In the genomic region with DNA sequence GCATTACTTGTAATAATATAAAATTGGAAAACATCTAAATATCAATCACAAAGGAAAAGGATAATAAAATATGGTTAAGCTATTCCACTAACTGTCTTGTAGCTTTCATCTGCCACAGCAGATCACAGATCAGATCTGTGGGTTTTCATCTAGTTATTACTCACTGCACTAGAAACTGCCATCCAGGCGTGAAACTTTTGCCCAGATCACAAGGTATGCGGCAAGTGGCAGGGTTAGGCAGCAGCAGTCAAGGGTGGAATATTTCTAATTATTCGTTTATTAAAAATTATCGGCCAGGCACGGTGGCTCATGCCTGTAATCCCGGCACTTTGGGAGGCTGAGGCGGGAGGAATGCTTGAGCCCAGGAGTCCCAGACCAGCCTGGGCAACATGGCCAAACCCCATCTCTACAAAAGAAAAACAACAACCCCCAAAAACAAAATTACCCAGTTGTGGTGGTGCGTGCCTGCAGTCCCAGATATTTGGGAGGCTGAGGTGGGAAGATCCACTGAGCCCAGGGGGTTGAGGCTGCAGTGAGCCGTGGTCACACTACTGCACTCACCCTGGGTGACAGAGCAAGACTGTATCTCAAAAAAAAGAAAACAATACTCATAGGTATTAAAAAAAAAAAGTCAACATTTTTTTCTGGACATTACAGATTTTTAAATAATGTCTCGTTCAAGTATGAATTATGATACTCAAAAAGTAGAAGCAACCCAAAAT, we compare ENCODE assay signal across 14 cellular contexts. TPM values are rescaled to one million over a fixed set of nuclear protein-coding genes. Genes with fewer than 3 reads are reported as not detected.
DNase-seq lines count a peak whose midpoint lies in the region; ATAC-seq and TF ChIP-seq lines count a peak whose summit lies in the region.
"Had no signal": no experiment of that assay in that cellular context is flagged by ENCODE, and none has a peak within 500 bp of the region (broad histone marks: within the 10 kb centered on the region; RNA-seq: fewer than 3 reads in every experiment).

No MANE protein-coding gene starts in this region.

- H3K9me3 Mint-ChIP-seq in activated T-helper 2 cell treated with anti-CD3 and anti-CD28 coated beads, Interferon-gamma antibody, Interleukin-2, Interleukin-4, amounts not matched to agents 10 μg/mL and 5 μg/mL and 100 μg/mL, durations not matched to agents 14 hours and 24 hours and 36 hours: no peaks in the 10 kb centered on the region
- H3K9me3 Mint-ChIP-seq in CD14-positive monocyte (peaks cover 0 to 22% (median 9%) of the 10 kb centered on the region in 7 donors), osteocyte (ENCODE audit: unreplicated experiment) (no peaks in the 10 kb centered on the region)
- peaks cover 4% of the 10 kb centered on the region for H3K9me3 Mint-ChIP-seq in activated T-cell treated with anti-CD3 and anti-CD28 coated beads, Interleukin-2, amount 50 U/mL, for 4 hours
- H3K9me3 Mint-ChIP-seq: CD8-positive, alpha-beta memory T cell had no signal

- no peak overlapping the region for H3K27ac ChIP-seq in GM23248
- H3K27ac ChIP-seq: breast epithelium had no signal

- no peak overlapping the region for H3K4me3 Mint-ChIP-seq in activated T-helper 2 cell treated with anti-CD3 and anti-CD28 coated beads, Interferon-gamma antibody, Interleukin-2, Interleukin-4, amounts not matched to agents 10 μg/mL and 5 μg/mL and 100 μg/mL, durations not matched to agents 14 hours and 24 hours and 36 hours (ENCODE audit: low read depth)
- H3K4me3 Mint-ChIP-seq in CD14-positive monocyte (no peak overlapping the region), osteocyte (ENCODE audit: unreplicated experiment) (no peak overlapping the region)
- no peak overlapping the region for H3K4me3 Mint-ChIP-seq in activated T-cell treated with anti-CD3 and anti-CD28 coated beads, Interleukin-2, amount 50 U/mL, for 4 hours
- H3K4me3 Mint-ChIP-seq: CD8-positive, alpha-beta memory T cell; H9 had no signal

- H3K36me3 Mint-ChIP-seq in activated T-helper 2 cell treated with anti-CD3 and anti-CD28 coated beads, Interferon-gamma antibody, Interleukin-2, Interleukin-4, amounts not matched to agents 10 μg/mL and 5 μg/mL and 100 μg/mL, durations not matched to agents 14 hours and 24 hours and 36 hours (ENCODE audit: low read depth): peaks cover 52% of the 10 kb centered on the region
- H3K36me3 Mint-ChIP-seq in CD14-positive monocyte: peaks cover 2 to 8% of the 10 kb centered on the region in 2 donors
- peaks cover 16% of the 10 kb centered on the region for H3K36me3 Mint-ChIP-seq in activated T-cell treated with anti-CD3 and anti-CD28 coated beads, Interleukin-2, amount 50 U/mL, for 4 hours (ENCODE audit: insufficient read depth)
- peaks cover 15% of the 10 kb centered on the region for H3K36me3 Mint-ChIP-seq in osteocyte (ENCODE audit: unreplicated experiment)

- 95 to 97% methylated on average over 10 of the region's 10 CpGs for WGBS in GM23248 (ENCODE audit: low coverage in 1 of 2, low lambda C conversion rate in 2 of 2, missing lambda C conversion rate in 2 of 2), 2 experiments

- H3F3A ChIP-seq in GM23248 (ENCODE audit: insufficient read depth): no peaks in the 10 kb centered on the region

- no peaks in the 10 kb centered on the region for H4K20me1 ChIP-seq in GM23248 (ENCODE audit: insufficient read depth)

- H3K27me3 Mint-ChIP-seq in activated T-helper 2 cell treated with anti-CD3 and anti-CD28 coated beads, Interferon-gamma antibody, Interleukin-2, Interleukin-4, amounts not matched to agents 10 μg/mL and 5 μg/mL and 100 μg/mL, durations not matched to agents 14 hours and 24 hours and 36 hours (ENCODE audit: low read depth): no peaks in the 10 kb centered on the region
- peaks cover 0 to 4% (median 0%) of the 10 kb centered on the region in 3 donors for H3K27me3 Mint-ChIP-seq in CD14-positive monocyte (ENCODE audit: low read depth in 3 of 3)
- no peaks in the 10 kb centered on the region for H3K27me3 Mint-ChIP-seq in activated T-cell treated with anti-CD3 and anti-CD28 coated beads, Interleukin-2, amount 50 U/mL, for 4 hours (ENCODE audit: low read depth)
- no peaks in the 10 kb centered on the region for H3K27me3 Mint-ChIP-seq in osteocyte (ENCODE audit: unreplicated experiment)
- H3K27me3 Mint-ChIP-seq: CD8-positive, alpha-beta memory T cell had no signal

- H3K9ac ChIP-seq in GM23248: no peak overlapping the region

- no peaks in the 10 kb centered on the region for H3K9me3 ChIP-seq in GM23248 (ENCODE audit: low read depth)
- H3K9me3 ChIP-seq: breast epithelium had no signal

- in situ Hi-C loops in GM23248 (cut with MboI): no loop called here

- intact Hi-C loops in activated T-helper 2 cell treated with anti-CD3 and anti-CD28 coated beads, Interferon-gamma antibody, Interleukin-2, Interleukin-4, amounts not matched to agents 10 μg/mL and 5 μg/mL and 100 μg/mL, durations not matched to agents 14 hours and 24 hours and 36 hours (cut with micrococcal nuclease): loop anchor here (1.0 to 5.0 kb wide), 3 partner anchors 16 to 51 kb away; partner anchors contain the start of gene BEND3
- intact Hi-C loops in CD14-positive monocyte (cut with micrococcal nuclease): no loop called here

- peak; percentile 33 for DNase-seq in activated T-helper 2 cell treated with anti-CD3 and anti-CD28 coated beads, Interferon-gamma antibody, Interleukin-2, Interleukin-4, amounts not matched to agents 10 μg/mL and 5 μg/mL and 100 μg/mL, durations not matched to agents 14 hours and 24 hours and 36 hours (ENCODE audit: low spot score)
- DNase-seq in CD14-positive monocyte (ENCODE audit: low spot score): no peak
- no peak for DNase-seq in activated T-cell treated with anti-CD3 and anti-CD28 coated beads, Interleukin-2, amount 50 U/mL, for 4 hours
- DNase-seq in GM23248: no peak
- DNase-seq in osteocyte (ENCODE audit: extremely low spot score, unreplicated experiment): no peak
- DNase-seq: activated T-cell treated with anti-CD3 and anti-CD28 coated beads, Interleukin-2, amount 50 U/mL, for 1 hour; CD8-positive, alpha-beta memory T cell; erythroblast; H9; KBM-7 had no signal

- H3K4me1 Mint-ChIP-seq in activated T-helper 2 cell treated with anti-CD3 and anti-CD28 coated beads, Interferon-gamma antibody, Interleukin-2, Interleukin-4, amounts not matched to agents 10 μg/mL and 5 μg/mL and 100 μg/mL, durations not matched to agents 14 hours and 24 hours and 36 hours (ENCODE audit: low read depth): peaks cover 38% of the 10 kb centered on the region
- no peaks in the 10 kb centered on the region for H3K4me1 Mint-ChIP-seq in CD14-positive monocyte
- H3K4me1 Mint-ChIP-seq in activated T-cell treated with anti-CD3 and anti-CD28 coated beads, Interleukin-2, amount 50 U/mL, for 4 hours (ENCODE audit: low read depth): no peaks in the 10 kb centered on the region
- peaks cover under 1% of the 10 kb centered on the region for H3K4me1 Mint-ChIP-seq in osteocyte (ENCODE audit: unreplicated experiment)
- H3K4me1 Mint-ChIP-seq: CD8-positive, alpha-beta memory T cell had no signal

- H3K36me3 ChIP-seq in GM23248 (ENCODE audit: low read depth): no peaks in the 10 kb centered on the region
- H3K36me3 ChIP-seq: breast epithelium had no signal

- no peak overlapping the region for H3K4me3 ChIP-seq in GM23248
- H3K4me3 ChIP-seq: breast epithelium had no signal

- H3K27ac Mint-ChIP-seq in activated T-helper 2 cell treated with anti-CD3 and anti-CD28 coated beads, Interferon-gamma antibody, Interleukin-2, Interleukin-4, amounts not matched to agents 10 μg/mL and 5 μg/mL and 100 μg/mL, durations not matched to agents 14 hours and 24 hours and 36 hours: peak overlapping the region; percentile 33
- no peak overlapping the region for H3K27ac Mint-ChIP-seq in CD14-positive monocyte
- no peak overlapping the region for H3K27ac Mint-ChIP-seq in osteocyte (ENCODE audit: unreplicated experiment)
- H3K27ac Mint-ChIP-seq: CD8-positive, alpha-beta memory T cell had no signal

- TF ChIP-seq CTCF in CD14-positive monocyte (IDR thresholded peaks at IDR 0.05) (no peak), osteocyte (IDR thresholded peaks at IDR 0.05) (no peak)

- H3K4me1 ChIP-seq in GM23248 (ENCODE audit: insufficient read depth): no peaks in the 10 kb centered on the region
- H3K4me1 ChIP-seq: breast epithelium had no signal

- no peak overlapping the region for H2AFZ ChIP-seq in GM23248

- H3K27me3 ChIP-seq in GM23248 (replicated peaks; ENCODE audit: insufficient read depth): no peaks in the 10 kb centered on the region
- H3K27me3 ChIP-seq: breast epithelium had no signal

- no peaks in the 10 kb centered on the region for H3K9me2 ChIP-seq in GM23248 (ENCODE audit: insufficient read depth)

- ATAC-seq in GM18867 (IDR thresholded peaks at IDR 0.05; ENCODE audit: unreplicated experiment) (peak; percentile 92), GM21423 (IDR thresholded peaks at IDR 0.05; ENCODE audit: unreplicated experiment) (peak; percentile 88), HG03066 (IDR thresholded peaks at IDR 0.05; ENCODE audit: low read depth, unreplicated experiment) (peak; percentile 76)
- no peak for ATAC-seq in activated T-cell treated with anti-CD3 and anti-CD28 coated beads, Interleukin-2, amount 50 U/mL, for 4 hours

- H3K79me2 ChIP-seq in GM23248 (ENCODE audit: insufficient read depth): no peaks in the 10 kb centered on the region

- no peak overlapping the region for H3K4me2 ChIP-seq in GM23248 (ENCODE audit: unreplicated experiment)

RNA-seq across cellular contexts. Expression of gene BEND3, which starts 32.1 kb away (rescaled TPM):
- 15.2 and 15.9 TPM in 2 replicates for total RNA-seq in activated T-helper 2 cell treated with anti-CD3 and anti-CD28 coated beads, Interferon-gamma antibody, Interleukin-2, Interleukin-4, amounts not matched to agents 10 μg/mL and 5 μg/mL and 100 μg/mL, durations not matched to agents 14 hours and 24 hours and 36 hours
- polyA plus RNA-seq in CD14-positive monocyte (under 1 TPM; 0.17 to 0.24 TPM), GM23248 (2016; fragmentation: Nextera tagmentation; extraction: Ambion mirVana) (1.0 and 1.4 TPM in 2 replicates)
- 10 to 100 TPM in 2 of 3 donors, 1 to 10 TPM in 1; 8.9 to 12.0 (median 11.1) TPM for total RNA-seq in activated T-cell treated with anti-CD3 and anti-CD28 coated beads, Interleukin-2, amount 50 U/mL, for 4 hours
- 1.8 and 2.7 TPM in 2 replicates for total RNA-seq in GM23248 (2014; rRNA removed; shearing (Covaris generic))
- 4.4 and 4.5 TPM in 2 replicates for total RNA-seq in osteocyte

RNA-seq across cellular contexts. Expression of gene MTRES1, which starts 55.2 kb away (rescaled TPM):
- total RNA-seq in activated T-helper 2 cell treated with anti-CD3 and anti-CD28 coated beads, Interferon-gamma antibody, Interleukin-2, Interleukin-4, amounts not matched to agents 10 μg/mL and 5 μg/mL and 100 μg/mL, durations not matched to agents 14 hours and 24 hours and 36 hours: 25.0 and 25.6 TPM in 2 replicates
- 1 to 10 TPM; 5.7 to 9.0 TPM for polyA plus RNA-seq in CD14-positive monocyte
- 10 to 100 TPM; 15.4 to 17.1 (median 15.9) TPM for total RNA-seq in activated T-cell treated with anti-CD3 and anti-CD28 coated beads, Interleukin-2, amount 50 U/mL, for 4 hours
- total RNA-seq in GM23248 (2014; rRNA removed; shearing (Covaris generic)): 20.9 and 30.4 TPM in 2 replicates
- 40.4 and 42.5 TPM in 2 replicates for polyA plus RNA-seq in GM23248 (2016; fragmentation: Nextera tagmentation; extraction: Ambion mirVana)
- 19.1 and 19.7 TPM in 2 replicates for total RNA-seq in osteocyte

Comparison
In these comparisons a context has a peak if more than half of its experiments do, and no peak if none do; other contexts are left out.
1. ATAC-seq: peak in GM18867 (single experiment), GM21423 (single experiment) and HG03066 (single experiment); none in activated T-cell treated with anti-CD3 and anti-CD28 coated beads, Interleukin-2, amount 50 U/mL, for 4 hours (0 of 2).